ENCODE assay signal across 29 cellular contexts in the genomic region with DNA sequence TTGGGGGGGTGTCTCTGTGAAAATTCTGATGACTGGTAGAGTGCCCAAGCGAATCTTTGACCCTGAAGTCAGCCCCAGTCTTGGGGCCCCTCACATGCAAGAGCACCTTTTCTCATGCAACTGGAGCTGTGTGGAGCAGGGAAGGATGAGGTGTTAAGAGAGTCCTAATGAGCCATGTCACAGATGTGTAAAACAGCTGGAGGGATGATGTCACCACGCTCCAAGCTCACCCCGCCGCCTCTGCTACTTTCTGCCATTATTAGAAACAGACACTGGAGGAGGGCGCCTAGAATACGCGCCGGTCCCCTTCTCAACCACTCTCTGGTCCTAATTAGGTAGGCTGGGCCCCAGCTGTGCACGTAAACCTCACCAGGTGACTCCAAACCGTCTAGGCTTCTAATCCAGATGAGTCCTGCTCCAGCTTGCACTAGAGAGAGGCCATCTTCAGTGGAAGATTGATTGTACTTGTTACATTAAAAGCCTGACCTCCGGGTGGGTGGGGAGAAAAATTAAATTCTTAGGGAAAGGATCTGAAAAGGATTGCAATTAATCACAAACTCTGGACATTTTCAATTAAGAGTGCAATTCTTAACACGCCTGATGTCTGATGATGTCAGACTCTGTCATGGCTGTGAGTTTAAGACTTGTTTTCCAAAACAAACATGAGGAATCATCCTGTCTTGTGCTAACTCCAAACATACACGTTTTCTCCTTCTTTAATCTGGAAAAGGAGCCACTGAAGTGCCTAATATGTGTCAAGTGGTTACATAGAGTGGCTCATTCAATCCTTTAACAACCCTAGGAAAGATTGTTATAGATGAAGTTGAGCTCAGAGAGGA.
A peak's percentile ranks its signal among the peaks of the same experiment; 100 is the strongest.
DNase-seq lines count a peak whose midpoint lies in the region; ATAC-seq and TF ChIP-seq lines count a peak whose summit lies in the region.
"Had no signal": no experiment of that assay in that cellular context is flagged by ENCODE, and none has a peak within 500 bp of the region (broad histone marks: within the 10 kb centered on the region; RNA-seq: fewer than 3 reads in every experiment).

No MANE protein-coding gene starts in this region.

- H3K27me3 ChIP-seq in fibroblast of lung (ENCODE audit: control insufficient read depth, insufficient read depth, low read length) (no peaks in the 10 kb centered on the region), neural progenitor cell (no peaks in the 10 kb centered on the region)

- TF ChIP-seq CTCF in fibroblast of lung (conservative IDR thresholded peaks at IDR 0.05 in 1 of 2, IDR thresholded peaks at IDR 0.05 in 1 of 2; ENCODE audit: low read depth in 1 of 2, low read length in 2 of 2) (no peak), neural progenitor cell (IDR thresholded peaks at IDR 0.05) (no peak), GM13977 (IDR thresholded peaks at IDR 0.05; ENCODE audit: extremely low read depth, insufficient read depth, missing control alignments) (no peak)

- no peak for ATAC-seq in HG03097 (IDR thresholded peaks at IDR 0.05; ENCODE audit: low FRiP score, unreplicated experiment)
- ATAC-seq: gastrocnemius medialis; PC-3; stimulated activated naive CD8-positive, alpha-beta T cell treated with anti-CD3 and anti-CD28 coated beads, Interleukin-15, Interleukin-2, amounts not matched to agents 100 U/mL and 50 U/mL, for 24 hours; T-helper 17 cell had no signal

- H3K4me1 Mint-ChIP-seq in neural progenitor cell: no peaks in the 10 kb centered on the region
- H3K4me1 Mint-ChIP-seq: B cell, T-helper 17 cell had no signal

- in situ Hi-C loops in GM13977 (cut with MboI; ENCODE audit: low pct_unique_long_range_greater_than_20kb, low sequenced_read_pairs, unreplicated experiment): no loop called here

- H4K20me1 ChIP-seq in fibroblast of lung (ENCODE audit: control insufficient read depth, extremely low read depth, insufficient read depth, low read length) (no peaks in the 10 kb centered on the region), neural progenitor cell (ENCODE audit: low read depth) (no peaks in the 10 kb centered on the region)

- no peaks in the 10 kb centered on the region for H3F3A ChIP-seq in neural progenitor cell (ENCODE audit: low read depth)

- H3K4me2 ChIP-seq in fibroblast of lung (ENCODE audit: extremely low read depth, insufficient read depth, low read length) (peak overlapping the region; percentile 25), neural progenitor cell (no peak overlapping the region)

- H3K4me1 ChIP-seq in fibroblast of lung (ENCODE audit: control insufficient read depth, extremely low read depth, insufficient read depth, low read length): no peaks in the 10 kb centered on the region
- no peaks in the 10 kb centered on the region for H3K4me1 ChIP-seq in neural progenitor cell
- H3K4me1 ChIP-seq: gastrocnemius medialis, SJSA1, tibial artery had no signal

- H3K9me3 ChIP-seq in fibroblast of lung (ENCODE audit: control insufficient read depth, insufficient read depth, low read depth, low read length) (no peaks in the 10 kb centered on the region), neural progenitor cell (ENCODE audit: low read depth) (peaks cover 8% of the 10 kb centered on the region)

- H3K36me3 Mint-ChIP-seq in neural progenitor cell: no peaks in the 10 kb centered on the region

- H2AFZ ChIP-seq in fibroblast of lung (ENCODE audit: low read length) (no peak overlapping the region), neural progenitor cell (replicated peaks) (no peak overlapping the region)

- DNase-seq in NCI-H2227 (lab: John Stamatoyannopoulos, UW; ENCODE audit: unreplicated experiment): peak; percentile 27
- no peak for DNase-seq in NCI-H2227 treated with DMSO at 0.1 percent for 48 hours (lab: John Stamatoyannopoulos, UW)
- DNase-seq in RPMI8226: peak; percentile 68
- peak in 1 of 2 donors; percentile 45 for DNase-seq in fibroblast of lung (ENCODE audit: low read depth in 2 of 2)
- peak; percentile 24 for DNase-seq in neural progenitor cell (ENCODE audit: low spot score)
- no peak for DNase-seq in GM13977 (ENCODE audit: low spot score)
- DNase-seq in NCI-H526 (lab: John Stamatoyannopoulos, UW): no peak
- DNase-seq: activated CD4-positive, alpha-beta T cell treated with anti-CD3 and anti-CD28 coated beads for 4 hours; activated naive CD4-positive, alpha-beta T cell treated with anti-CD3 and anti-CD28 coated beads for 36 hours; activated T-cell treated with anti-CD3 and anti-CD28 coated beads, Interleukin-2, amount 50 U/mL, for 48 hours; amygdala; caudate nucleus; COR-L47; gastrocnemius medialis; kidney; NCI-H1092 treated with DMSO at 0.1 percent for 48 hours; NCI-H2029; NCI-H774; PC-3; retina; spleen; stimulated activated CD4-positive, alpha-beta T cell treated with anti-CD3 and anti-CD28 coated beads, Interleukin-4, amount 100 ng/mL, for 4 hours; stimulated activated naive CD8-positive, alpha-beta T cell treated with anti-CD3 and anti-CD28 coated beads, Interleukin-15, Interleukin-2, amounts not matched to agents 100 U/mL and 50 U/mL, for 24 hours; T-helper 17 cell; tibial artery had no signal

- H3K4me3 ChIP-seq in fibroblast of lung (replicated peaks in 1 of 4; ENCODE audit: control extremely low read depth in 1 of 4, insufficient read depth in 1 of 4, low read depth in 3 of 4, low read length in 4 of 4) (no peak overlapping the region), neural progenitor cell (no peak overlapping the region)
- H3K4me3 ChIP-seq: gastrocnemius medialis, SJSA1, spleen, tibial artery had no signal

- no peaks in the 10 kb centered on the region for H3K36me3 ChIP-seq in fibroblast of lung (ENCODE audit: control insufficient read depth, insufficient read depth, low read length)
- no peaks in the 10 kb centered on the region for H3K36me3 ChIP-seq in neural progenitor cell
- H3K36me3 ChIP-seq: gastrocnemius medialis, SJSA1, spleen, tibial artery had no signal

- peaks cover 22% of the 10 kb centered on the region for H3K9me3 Mint-ChIP-seq in neural progenitor cell
- H3K9me3 Mint-ChIP-seq: activated naive CD4-positive, alpha-beta T cell treated with anti-CD3 and anti-CD28 coated beads for 36 hours had no signal

- H3K27ac ChIP-seq in fibroblast of lung (ENCODE audit: insufficient read depth, low read length) (no peak overlapping the region), neural progenitor cell (no peak overlapping the region)
- H3K27ac ChIP-seq: gastrocnemius medialis, SJSA1, spleen, tibial artery had no signal

- H3K9ac ChIP-seq in fibroblast of lung (ENCODE audit: insufficient read depth, low read length) (no peak overlapping the region), neural progenitor cell (no peak overlapping the region)

- H3K27ac Mint-ChIP-seq in neural progenitor cell: no peak overlapping the region
- H3K27ac Mint-ChIP-seq: activated naive CD4-positive, alpha-beta T cell treated with anti-CD3 and anti-CD28 coated beads for 36 hours; B cell; dendritic cell treated with granulocyte-macrophage colony-stimulating factor and Interleukin-4, amounts not matched to agents 40 ng/mL and 50 ng/mL, for 4 days; T-helper 17 cell had no signal

- no peaks in the 10 kb centered on the region for H3K27me3 Mint-ChIP-seq in neural progenitor cell (ENCODE audit: insufficient read depth, low read depth)
- H3K27me3 Mint-ChIP-seq: dendritic cell treated with granulocyte-macrophage colony-stimulating factor and Interleukin-4, amounts not matched to agents 40 ng/mL and 50 ng/mL, for 4 days had no signal

- no peak overlapping the region for H3K4me3 Mint-ChIP-seq in neural progenitor cell
- H3K4me3 Mint-ChIP-seq: activated naive CD4-positive, alpha-beta T cell treated with anti-CD3 and anti-CD28 coated beads for 36 hours; B cell; dendritic cell treated with granulocyte-macrophage colony-stimulating factor and Interleukin-4, amounts not matched to agents 40 ng/mL and 50 ng/mL, for 4 days; T-helper 17 cell had no signal

- H3K79me2 ChIP-seq in fibroblast of lung (ENCODE audit: control insufficient read depth, insufficient read depth, low read length): no peaks in the 10 kb centered on the region
- no peaks in the 10 kb centered on the region for H3K79me2 ChIP-seq in neural progenitor cell (ENCODE audit: low read depth)

Comparison
In these comparisons a context has a peak if more than half of its experiments do, and no peak if none do; other contexts are left out.
1. DNase-seq: peak in NCI-H2227 (single experiment), RPMI8226 (single experiment) and neural progenitor cell (single experiment); none in NCI-H2227 treated with DMSO at 0.1 percent for 48 hours (single experiment), GM13977 (single experiment) and NCI-H526 (0 of 2).